ENCODE assay signal across 9 cellular contexts in genomic region chr1:36159614-36160387, GRCh38. TPM values are rescaled to one million over a fixed set of nuclear protein-coding genes. Genes with fewer than 3 reads are reported as not detected.
A peak's percentile ranks its signal among the peaks of the same experiment; 100 is the strongest.
DNase-seq lines count a peak whose midpoint lies in the region; ATAC-seq, FAIRE-seq and TF ChIP-seq lines count a peak whose summit lies in the region.
"Had no signal": no experiment of that assay in that cellular context is flagged by ENCODE, and none has a peak within 500 bp of the region (broad histone marks: within the 10 kb centered on the region; RNA-seq: fewer than 3 reads in every experiment).

No MANE protein-coding gene starts in this region.

- peaks cover 47 to 65% of the 10 kb centered on the region in 2 experiments for H3K4me1 ChIP-seq in K562 (replicated peaks in 1 of 2; ENCODE audit: control insufficient read depth in 2 of 2, insufficient read depth in 2 of 2, low read length in 2 of 2)
- peaks cover 67% of the 10 kb centered on the region for H3K4me1 ChIP-seq in muscle layer of colon (ENCODE audit: insufficient read depth, low read length)
- peaks cover 68 to 84% (median 79%) of the 10 kb centered on the region in 4 donors for H3K4me1 ChIP-seq in upper lobe of left lung

- 0 out of 2 replicates have a peak, but pooled peaks cover 3% of the 10 kb centered on the region for H4K20me1 ChIP-seq in K562 (replicated peaks; ENCODE audit: control insufficient read depth, insufficient read depth, low read length)

- H3K36me3 Mint-ChIP-seq in activated T-cell treated with anti-CD3 and anti-CD28 coated beads, Interleukin-2, amount 50 U/mL, for 24 hours (ENCODE audit: low read depth), result peaks cover 70% of the 10 kb centered on the region

- TF ChIP-seq CTCF in K562 (IDR thresholded peaks at IDR 0.05 in 2 of 3, conservative IDR thresholded peaks at IDR 0.05 in 1 of 3; ENCODE audit: insufficient read depth in 2 of 3, low read depth in 1 of 3, low read length in 3 of 3) (no peak), upper lobe of left lung (IDR thresholded peaks at IDR 0.05) (no peak)

- peaks cover 73% of the 10 kb centered on the region for H3K4me1 Mint-ChIP-seq in activated T-cell treated with anti-CD3 and anti-CD28 coated beads, Interleukin-2, amount 50 U/mL, for 24 hours (ENCODE audit: low read depth)

- TF ChIP-seq EP300 in K562 (IDR thresholded peaks at IDR 0.05; ENCODE audit: low read length), result no peak
- TF ChIP-seq EP300 in upper lobe of left lung (IDR thresholded peaks at IDR 0.05), result no peak

- H3K79me2 ChIP-seq in K562 (ENCODE audit: control insufficient read depth, insufficient read depth, low read length), result peaks cover 90% of the 10 kb centered on the region

- H3K4me3 ChIP-seq in K562 (no peak overlapping the region), muscle layer of colon (ENCODE audit: low read depth in 1 of 2, low read length in 2 of 2) (peak overlapping the region in 1 of 2 donors; percentile 45), upper lobe of left lung (peak overlapping the region in 1 of 4 donors; percentile 42)

- FAIRE-seq in K562 (lab: Jason Lieb, UNC), result no peak

- H3K4me2 ChIP-seq in K562 (ENCODE audit: insufficient read depth, low read length), result peak overlapping the region; percentile 82

- H2AFZ ChIP-seq in K562 (ENCODE audit: low read depth, low read length), result no peak overlapping the region

- H3K27ac ChIP-seq in K562 (ENCODE audit: extremely low read depth, low read depth, low read length) (peak overlapping the region; percentile 76; the same call in 2 of the 3 replicates), muscle layer of colon (ENCODE audit: low read depth, low read length) (peak overlapping the region; percentile 88), upper lobe of left lung (peak overlapping the region; percentile 86 to 100 (median 100))

- ATAC-seq in K562 (no peak), upper lobe of left lung (ENCODE audit: low FRiP score in 2 of 2) (no peak), HG03460 (IDR thresholded peaks at IDR 0.05; ENCODE audit: unreplicated experiment) (no peak), HG02610 (IDR thresholded peaks at IDR 0.05; ENCODE audit: unreplicated experiment) (no peak)

- H3K27ac Mint-ChIP-seq in activated T-cell treated with anti-CD3 and anti-CD28 coated beads, Interleukin-2, amount 50 U/mL, for 24 hours, result peak overlapping the region; percentile 96

- TF ChIP-seq POLR2A in K562 (conservative IDR thresholded peaks at IDR 0.05), result no peak
- TF ChIP-seq POLR2A in upper lobe of left lung (IDR thresholded peaks at IDR 0.05), result no peak

- no peaks in the 10 kb centered on the region for H3K9me3 Mint-ChIP-seq in activated T-cell treated with anti-CD3 and anti-CD28 coated beads, Interleukin-2, amount 50 U/mL, for 24 hours

- intact Hi-C loops in K562 (cut with micrococcal nuclease), result no loop called here

- peak overlapping the region; percentile 91 for H3K4me3 Mint-ChIP-seq in activated T-cell treated with anti-CD3 and anti-CD28 coated beads, Interleukin-2, amount 50 U/mL, for 24 hours

- H3K36me3 ChIP-seq in K562 (ENCODE audit: control insufficient read depth, insufficient read depth, low read length), result peaks cover 41% of the 10 kb centered on the region
- peaks cover 5% of the 10 kb centered on the region for H3K36me3 ChIP-seq in muscle layer of colon (ENCODE audit: insufficient read depth, low read length)
- H3K36me3 ChIP-seq in upper lobe of left lung, result no peaks in the 10 kb centered on the region

- in situ Hi-C loops in K562 (cut with MboI), result no loop called here

- H3K9me1 ChIP-seq in K562 (ENCODE audit: control insufficient read depth, insufficient read depth, low read length), result peaks cover 4% of the 10 kb centered on the region

- WGBS in K562 (ENCODE audit: insufficient coverage, low coverage, missing lambda C conversion rate), result 85% methylated on average over 10 of the region's 10 CpGs
- WGBS in upper lobe of left lung, 2 donors, result 84 to 92% methylated on average over 9 to 10 of the region's 10 CpGs

- no peaks in the 10 kb centered on the region for H3K27me3 Mint-ChIP-seq in activated T-cell treated with anti-CD3 and anti-CD28 coated beads, Interleukin-2, amount 50 U/mL, for 24 hours

- BruUV-seq in K562 (replicated peaks; lab: Mats Ljungman, UMichigan), result no TSS peak

- no peaks in the 10 kb centered on the region for H3K27me3 ChIP-seq in K562 (ENCODE audit: control insufficient read depth in 2 of 2, insufficient read depth in 2 of 2, low read length in 2 of 2)
- no peaks in the 10 kb centered on the region for H3K27me3 ChIP-seq in muscle layer of colon (ENCODE audit: control insufficient read depth in 1 of 2, insufficient read depth in 2 of 2, low read length in 2 of 2)
- no peaks in the 10 kb centered on the region for H3K27me3 ChIP-seq in upper lobe of left lung
- H3K27me3 ChIP-seq: BE2C had no signal

- CTCF ChIA-PET in K562 (lab: Yijun Ruan, JAX; ENCODE audit: low intra/inter-chr PET ratio), result no interaction called here

- no peak for TF ChIP-seq RAD21 in K562 (CRISPR knock-in tag; conservative IDR thresholded peaks at IDR 0.05 in 1 of 2, IDR thresholded peaks at IDR 0.05 in 1 of 2)

- POLR2A ChIA-PET in K562 (lab: Yijun Ruan, JAX), result interaction anchor here (0.6 to 5.5 kb wide), 11 partner anchors 10 to 1649 kb away, joined by 3 to 42 read pairs (median 3); partner anchors contain the start of genes MRPS15 and TRAPPC3

- H3K9me3 ChIP-seq in K562 (replicated peaks; ENCODE audit: control insufficient read depth, insufficient read depth, low read depth, low read length), result no peaks in the 10 kb centered on the region
- H3K9me3 ChIP-seq in muscle layer of colon (ENCODE audit: low read length), result no peaks in the 10 kb centered on the region
- no peaks in the 10 kb centered on the region for H3K9me3 ChIP-seq in upper lobe of left lung
- H3K9me3 ChIP-seq: BE2C had no signal

- H3K9ac ChIP-seq in K562 (ENCODE audit: insufficient read depth in 1 of 2, low read depth in 2 of 2, low read length in 2 of 2), result peak overlapping the region; percentile 74 to 85; a peak in 3 of 4 replicates
- H3K9ac ChIP-seq in muscle layer of colon (ENCODE audit: low read length), result peak overlapping the region; percentile 4

- DNase-seq in activated T-cell treated with anti-CD3 and anti-CD28 coated beads, Interleukin-2, amount 50 U/mL, for 24 hours, result no peak
- DNase-seq in activated T-cell treated with anti-CD3 and anti-CD28 coated beads, Interleukin-2, amount 50 U/mL, for 1 hour, result no peak
- DNase-seq in K562 (ENCODE audit: extremely low read depth in 1 of 4, low spot score in 3 of 4) (no peak), upper lobe of left lung (no peak), activated gamma-delta T cell (lab: John Stamatoyannopoulos, UW) (no peak)
- DNase-seq: BE2C had no signal

RNA-seq across cellular contexts. Expression of gene MAP7D1, which starts 3.8 kb away (rescaled TPM):
- 28.8 and 80.6 TPM in 2 replicates for total RNA-seq in K562 (2011; cell fraction: chromatin; rRNA removed; ENCODE audit: low replicate concordance)
- 47.5 and 62.2 TPM in 2 replicates for total RNA-seq in K562 (2011; cell fraction: nucleolus; rRNA removed)
- total RNA-seq in K562 (2011; cell fraction: nucleoplasm; rRNA removed), result 37.8 and 52.2 TPM in 2 replicates
- 72.8 and 74.4 TPM in 2 replicates for total RNA-seq in K562 (2014; rRNA removed)
- 17.4 and 20.8 TPM in 2 replicates for total RNA-seq in K562 (2014; rRNA removed; fragmentation: Illumina TruSeq; extraction: Trizol)
- 34.5 and 37.8 TPM in 2 replicates for total RNA-seq in K562 (2015; rRNA removed; fragmentation: Illumina TruSeq; extraction: Trizol)
- total RNA-seq in K562 (2021), result 101 and 108 TPM in 2 replicates
- 17.2 and 18.4 TPM in 2 replicates for polyA plus RNA-seq in K562 (2011; rRNA removed)
- 14.6 and 28.7 TPM in 2 replicates for polyA plus RNA-seq in K562 (2011; cell fraction: cytosol; rRNA removed)
- 34.1 and 46.2 TPM in 2 replicates for polyA plus RNA-seq in K562 (2011; cell fraction: nucleus; rRNA removed)
- 51.5 and 56.5 TPM in 2 replicates for polyA plus RNA-seq in K562 (2012)
- polyA plus RNA-seq in K562 (2014; fragmentation: Illumina TruSeq; extraction: Trizol), result 49.2 and 53.7 TPM in 2 replicates
- polyA plus RNA-seq in K562 (2014; fragmentation: Nextera tagmentation; extraction: Ambion mirVana), result 1 to 10 TPM; 3.6 to 4.4 TPM
- 53.8 and 54.7 TPM in 2 replicates for polyA plus RNA-seq in K562 (2014; rRNA removed)
- 8.2 and 9.2 TPM in 2 replicates for polyA minus RNA-seq in K562 (2011; rRNA and poly(A)+ RNA removed)
- polyA minus RNA-seq in K562 (2011; cell fraction: cytosol; rRNA and poly(A)+ RNA removed), result 31.8 and 55.1 TPM in 2 replicates
- 13.1 and 14.8 TPM in 2 replicates for polyA minus RNA-seq in K562 (2011; cell fraction: nucleus; rRNA and poly(A)+ RNA removed)
- 100 to 1,000 TPM; 129 to 290 (median 153) TPM for total RNA-seq in upper lobe of left lung

RNA-seq across cellular contexts. Expression of gene TRAPPC3, which starts 10.5 kb away (rescaled TPM):
- 60.6 and 88.2 TPM in 2 replicates for total RNA-seq in K562 (2011; cell fraction: chromatin; rRNA removed; ENCODE audit: low replicate concordance)
- 67.4 and 71.0 TPM in 2 replicates for total RNA-seq in K562 (2011; cell fraction: nucleolus; rRNA removed)
- 76.7 and 96.0 TPM in 2 replicates for total RNA-seq in K562 (2011; cell fraction: nucleoplasm; rRNA removed)
- 132 and 141 TPM in 2 replicates for total RNA-seq in K562 (2014; rRNA removed)
- total RNA-seq in K562 (2014; rRNA removed; fragmentation: Illumina TruSeq; extraction: Trizol), result 109 and 114 TPM in 2 replicates
- 112 and 115 TPM in 2 replicates for total RNA-seq in K562 (2015; rRNA removed; fragmentation: Illumina TruSeq; extraction: Trizol)
- total RNA-seq in K562 (2021), result 83.4 and 90.9 TPM in 2 replicates
- polyA plus RNA-seq in K562 (2011; rRNA removed), result 128 and 141 TPM in 2 replicates
- polyA plus RNA-seq in K562 (2011; cell fraction: cytosol; rRNA removed), result 75.6 and 128 TPM in 2 replicates
- 80.4 and 107 TPM in 2 replicates for polyA plus RNA-seq in K562 (2011; cell fraction: nucleus; rRNA removed)
- 109 and 110 TPM in 2 replicates for polyA plus RNA-seq in K562 (2012)
- polyA plus RNA-seq in K562 (2014; fragmentation: Illumina TruSeq; extraction: Trizol), result 127 and 140 TPM in 2 replicates
- 10 to 100 TPM; 20.6 to 41.8 TPM for polyA plus RNA-seq in K562 (2014; fragmentation: Nextera tagmentation; extraction: Ambion mirVana)
- 119 and 142 TPM in 2 replicates for polyA plus RNA-seq in K562 (2014; rRNA removed)
- 47.8 and 54.0 TPM in 2 replicates for polyA minus RNA-seq in K562 (2011; rRNA and poly(A)+ RNA removed)
- 29.4 and 32.5 TPM in 2 replicates for polyA minus RNA-seq in K562 (2011; cell fraction: cytosol; rRNA and poly(A)+ RNA removed)
- polyA minus RNA-seq in K562 (2011; cell fraction: nucleus; rRNA and poly(A)+ RNA removed), result 18.6 and 31.1 TPM in 2 replicates
- 100 to 1,000 TPM in 2 of 6 donors, 10 to 100 TPM in 4; 65.8 to 120 (median 75.5) TPM for total RNA-seq in upper lobe of left lung

RNA-seq across cellular contexts. Expression of gene COL8A2, which starts 34.8 kb away (rescaled TPM):
- total RNA-seq in K562 (2011; cell fraction: chromatin; rRNA removed; ENCODE audit: low replicate concordance), result 0.07 and 0.11 TPM in 2 replicates
- 0.13 and 0.17 TPM in 2 replicates for total RNA-seq in K562 (2011; cell fraction: nucleolus; rRNA removed)
- total RNA-seq in K562 (2011; cell fraction: nucleoplasm; rRNA removed), result 0.07 TPM in 1 of 2 replicates, not detected in the other
- total RNA-seq in K562 (2014; rRNA removed) (0.14 TPM in 1 of 2 replicates, not detected in the other), K562 (2014; rRNA removed; fragmentation: Illumina TruSeq; extraction: Trizol) (0.03 TPM in 1 of 2 replicates, not detected in the other), K562 (2015; rRNA removed; fragmentation: Illumina TruSeq; extraction: Trizol) (not detected in 2 replicates), K562 (2021) (0.04 and 0.09 TPM in 2 replicates), upper lobe of left lung (10 to 100 TPM in 3 of 6 donors, 1 to 10 TPM in 3; 2.5 to 20.8 (median 11.4) TPM)
- polyA plus RNA-seq in K562 (2011; rRNA removed) (0.04 TPM in 2 replicates), K562 (2014; fragmentation: Illumina TruSeq; extraction: Trizol) (0.07 TPM in 1 of 2 replicates, not detected in the other), K562 (2014; fragmentation: Nextera tagmentation; extraction: Ambion mirVana) (not detected), K562 (2014; rRNA removed) (0.03 TPM in 1 of 2 replicates, not detected in the other)
- 0.09 TPM in 1 of 2 replicates, not detected in the other for polyA plus RNA-seq in K562 (2011; cell fraction: cytosol; rRNA removed)
- polyA plus RNA-seq in K562 (2011; cell fraction: nucleus; rRNA removed), result 0.11 TPM in 1 of 2 replicates, not detected in the other
- 0.01 and 0.07 TPM in 2 replicates for polyA plus RNA-seq in K562 (2012)
- polyA minus RNA-seq in K562 (2011; rRNA and poly(A)+ RNA removed), result not detected in 2 replicates
- not detected in 2 replicates for polyA minus RNA-seq in K562 (2011; cell fraction: cytosol; rRNA and poly(A)+ RNA removed)
- polyA minus RNA-seq in K562 (2011; cell fraction: nucleus; rRNA and poly(A)+ RNA removed), result 0.13 TPM in 1 of 2 replicates, not detected in the other
